Comparison of ENCODE assay signal across 24 cellular contexts in the genomic region with DNA sequence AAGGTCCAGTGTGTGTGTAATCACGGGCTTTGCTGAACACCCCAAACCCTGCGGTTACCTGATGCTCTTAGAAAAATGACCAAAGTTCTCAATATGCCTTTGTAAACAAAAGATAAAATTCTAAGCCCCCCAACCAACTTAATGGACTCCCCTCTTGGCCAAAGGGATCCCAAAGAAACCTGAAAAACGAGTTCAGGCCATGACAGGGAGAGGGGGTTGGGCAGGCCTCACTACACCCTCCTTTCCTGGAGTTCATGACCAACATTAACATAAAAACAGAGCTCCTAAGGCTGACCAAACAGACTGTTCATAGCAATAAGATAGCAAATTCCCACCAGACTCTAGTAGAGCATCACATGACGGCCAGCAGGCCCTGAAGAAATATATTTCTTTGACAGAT. TPM values are rescaled to one million over a fixed set of nuclear protein-coding genes. Genes with fewer than 3 reads are reported as not detected.
"Had no signal": no experiment of that assay in that cellular context is flagged by ENCODE, and none has a peak within 500 bp of the region (broad histone marks: within the 10 kb centered on the region; RNA-seq: fewer than 3 reads in every experiment).

No MANE protein-coding gene starts in this region.

- DNase-seq: colonic mucosa; dermis blood vessel endothelial cell; effector memory CD4-positive, alpha-beta T cell; erythroblast; kidney glomerular epithelial cell; left colon; mesenchymal stem cell; midbrain; naive thymus-derived CD4-positive, alpha-beta T cell; sigmoid colon; stimulated activated CD4-positive, alpha-beta T cell treated with anti-CD3 and anti-CD28 coated beads, Interleukin-2, amount 100 ng/mL, for 24 hours; stimulated activated CD4-positive, alpha-beta T cell treated with anti-CD3 and anti-CD28 coated beads, Interleukin-4, amount 100 ng/mL, for 24 hours; stimulated activated naive CD4-positive, alpha-beta T cell treated with Interleukin-2 at 50 U/mL for 16 hours; stomach; upper lobe of left lung had no signal

- H3K4me3 ChIP-seq: colonic mucosa, neural progenitor cell, prostate gland, right atrium auricular region, sigmoid colon, stomach, tibial nerve, upper lobe of left lung had no signal

- H3K27ac ChIP-seq: colonic mucosa, neural progenitor cell, parathyroid adenoma, prostate gland, right atrium auricular region, sigmoid colon, stomach, tibial nerve, upper lobe of left lung had no signal

- H3K9me3 ChIP-seq: colonic mucosa, prostate gland, right atrium auricular region, sigmoid colon, stomach, tibial nerve, upper lobe of left lung had no signal

- H3K4me1 ChIP-seq: colonic mucosa, parathyroid adenoma, prostate gland had no signal

- H3K36me3 ChIP-seq: colonic mucosa, neural progenitor cell, prostate gland, right atrium auricular region, sigmoid colon, stomach, tibial nerve, upper lobe of left lung had no signal

- H3K27me3 ChIP-seq: right atrium auricular region had no signal

- ATAC-seq: left colon; naive thymus-derived CD4-positive, alpha-beta T cell; stimulated activated effector memory CD8-positive, alpha-beta T cell treated with anti-CD3 and anti-CD28 coated beads, Interleukin-12 subunit alpha, Interleukin-12 subunit beta, amount 100 ng/mL, for 72 hours had no signal

RNA-seq across cellular contexts. Expression of a gene that starts 3.0 kb away (rescaled TPM):
- total RNA-seq: dermis blood vessel endothelial cell, fibroblast of villous mesenchyme, lung microvascular endothelial cell, osteoblast had no signal
